1 cellular context compared by ENCODE assay signal in genomic region chr1:163346326-163346870, GRCh38.
TF ChIP-seq lines count a peak whose summit lies in the region.

No MANE protein-coding gene starts in this region.

TF ChIP-seq in IMR-90, 13 proteins besides CTCF, POLR2A, EP300 and RAD21:
- TF ChIP-seq, protein P1, sequence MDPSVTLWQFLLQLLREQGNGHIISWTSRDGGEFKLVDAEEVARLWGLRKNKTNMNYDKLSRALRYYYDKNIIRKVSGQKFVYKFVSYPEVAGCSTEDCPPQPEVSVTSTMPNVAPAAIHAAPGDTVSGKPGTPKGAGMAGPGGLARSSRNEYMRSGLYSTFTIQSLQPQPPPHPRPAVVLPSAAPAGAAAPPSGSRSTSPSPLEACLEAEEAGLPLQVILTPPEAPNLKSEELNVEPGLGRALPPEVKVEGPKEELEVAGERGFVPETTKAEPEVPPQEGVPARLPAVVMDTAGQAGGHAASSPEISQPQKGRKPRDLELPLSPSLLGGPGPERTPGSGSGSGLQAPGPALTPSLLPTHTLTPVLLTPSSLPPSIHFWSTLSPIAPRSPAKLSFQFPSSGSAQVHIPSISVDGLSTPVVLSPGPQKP (IDR thresholded peaks at IDR 0.05; ENCODE audit: borderline replicate concordance, low read depth, low read length) = no peak
- TF ChIP-seq NFE2L2 (IDR thresholded peaks at IDR 0.05; ENCODE audit: low read depth, low read length) (no peak), BHLHE40 (IDR thresholded peaks at IDR 0.05; ENCODE audit: low read depth, low read length) (no peak), CHD1 (IDR thresholded peaks at IDR 0.05; ENCODE audit: low read depth, low read length) (no peak), RCOR1 (IDR thresholded peaks at IDR 0.05; ENCODE audit: insufficient replicate concordance, low read length) (no peak), MAFK (IDR thresholded peaks at IDR 0.05; ENCODE audit: low read depth, low read length) (no peak)
